ENCODE assay signal across 9 cellular contexts in the genomic region with DNA sequence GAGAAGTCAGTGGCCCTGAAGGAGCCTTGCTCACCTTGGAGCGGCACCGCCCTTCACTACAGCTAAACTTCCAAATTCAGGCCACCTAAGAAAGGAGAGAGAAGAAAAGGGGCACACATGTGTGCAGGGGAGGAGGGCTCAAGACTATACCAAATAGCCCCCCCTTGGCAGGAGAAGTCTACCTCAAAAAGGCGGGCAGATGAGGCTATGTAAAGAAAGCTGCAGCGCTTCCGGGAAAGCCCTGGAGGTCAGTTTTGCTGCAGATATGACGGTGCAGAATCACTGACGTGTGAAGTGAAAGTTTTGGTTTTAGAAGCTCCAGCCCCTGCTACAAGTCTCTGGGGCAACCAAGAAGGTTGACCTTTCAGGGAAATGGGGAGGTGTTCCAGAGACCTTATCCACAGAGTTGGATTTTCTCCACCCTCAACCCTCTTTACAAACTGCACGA. TPM values are rescaled to one million over a fixed set of nuclear protein-coding genes. Genes with fewer than 3 reads are reported as not detected.
DNase-seq lines count a peak whose midpoint lies in the region; ATAC-seq and TF ChIP-seq lines count a peak whose summit lies in the region.
"Had no signal": no experiment of that assay in that cellular context is flagged by ENCODE, and none has a peak within 500 bp of the region (broad histone marks: within the 10 kb centered on the region; RNA-seq: fewer than 3 reads in every experiment).

No MANE protein-coding gene starts in this region.

- H3K9me3 ChIP-seq in ascending aorta (no peaks in the 10 kb centered on the region), gastrocnemius medialis (no peaks in the 10 kb centered on the region)

- TF ChIP-seq CTCF in ascending aorta (IDR thresholded peaks at IDR 0.05) (no peak), gastrocnemius medialis (IDR thresholded peaks at IDR 0.05 in 4 of 5, conservative IDR thresholded peaks at IDR 0.05 in 1 of 5) (no peak), WTC11 (IDR thresholded peaks at IDR 0.05) (no peak)

- CTCF ChIA-PET in WTC11 (lab: Charles Lee) = interaction anchor here (0.9 to 1.7 kb wide), 3 partner anchors 12 to 33 kb away, joined by 3 to 6 read pairs (median 5); no protein-coding TSS in a partner anchor

- H3K9me3 Mint-ChIP-seq in WTC11 = no peaks in the 10 kb centered on the region

- no peak overlapping the region for H3K4me3 Mint-ChIP-seq in WTC11

- H3K4me3 ChIP-seq in ascending aorta (no peak overlapping the region), gastrocnemius medialis (no peak overlapping the region)

- no peaks in the 10 kb centered on the region for H3K36me3 Mint-ChIP-seq in WTC11

- H3K27me3 ChIP-seq in ascending aorta = no peaks in the 10 kb centered on the region
- H3K27me3 ChIP-seq in gastrocnemius medialis = no peaks in the 10 kb centered on the region

- intact Hi-C loops in ascending aorta (cut with DNase I) (no loop called here), gastrocnemius medialis (cut with DNase I; ENCODE audit: low total_unique reads) (no loop called here)

- DNase-seq in DMS79 treated with DMSO at 0.1 percent for 48 hours (lab: John Stamatoyannopoulos, UW) (peak; percentile 24), DMS79 (lab: John Stamatoyannopoulos, UW) (no peak), ascending aorta (ENCODE audit: low spot score in 2 of 2) (no peak), gastrocnemius medialis (no peak), caudate nucleus (lab: John Stamatoyannopoulos, UW) (no peak), WTC11 (ENCODE audit: low spot score) (no peak), NCI-H774 (lab: John Stamatoyannopoulos, UW) (no peak)

- ATAC-seq in HG02885 (IDR thresholded peaks at IDR 0.05; ENCODE audit: poor library complexity, unreplicated experiment) (peak; percentile 27), gastrocnemius medialis (no peak), WTC11 (no peak)

- H3K27ac ChIP-seq in ascending aorta = peak overlapping the region; percentile 11 to 98
- H3K27ac ChIP-seq in gastrocnemius medialis = peak overlapping the region; percentile 89 to 98 (median 94)
- H3K27ac ChIP-seq in caudate nucleus (ENCODE audit: low read depth, low read length) = no peak overlapping the region
- H3K27ac ChIP-seq: epithelial cell of prostate had no signal

- H3K4me1 Mint-ChIP-seq in WTC11 = peaks cover 41% of the 10 kb centered on the region

- H3K4me1 ChIP-seq in ascending aorta (peaks cover 21 to 69% of the 10 kb centered on the region in 2 donors), gastrocnemius medialis (peaks cover 83 to 86% of the 10 kb centered on the region in 2 donors)

- TF ChIP-seq POLR2A in gastrocnemius medialis (IDR thresholded peaks at IDR 0.05) = no peak

- POLR2A ChIA-PET in WTC11 (lab: Charles Lee) = interaction anchor here (0.7 to 1.3 kb wide), 2 partner anchors 9 kb away, joined by 3 to 4 read pairs; no protein-coding TSS in a partner anchor

- in situ Hi-C loops in gastrocnemius medialis (cut with MboI; ENCODE audit: low sequenced_read_pairs in 4 of 4) = no loop called here

- peaks cover 29% of the 10 kb centered on the region for H3K27me3 Mint-ChIP-seq in WTC11 (ENCODE audit: low read depth)

- no peak overlapping the region for H3K27ac Mint-ChIP-seq in WTC11

- H3K36me3 ChIP-seq in ascending aorta (no peaks in the 10 kb centered on the region), gastrocnemius medialis (no peaks in the 10 kb centered on the region)

TF ChIP-seq in WTC11, 78 proteins besides CTCF, POLR2A, EP300 and RAD21:
- TF ChIP-seq GTF2I (CRISPR knock-in tag; conservative IDR thresholded peaks at IDR 0.05) = no peak
- TF ChIP-seq ELF4 (CRISPR knock-in tag; IDR thresholded peaks at IDR 0.05; ENCODE audit: low read depth) = no peak
- TF ChIP-seq, protein P1, sequence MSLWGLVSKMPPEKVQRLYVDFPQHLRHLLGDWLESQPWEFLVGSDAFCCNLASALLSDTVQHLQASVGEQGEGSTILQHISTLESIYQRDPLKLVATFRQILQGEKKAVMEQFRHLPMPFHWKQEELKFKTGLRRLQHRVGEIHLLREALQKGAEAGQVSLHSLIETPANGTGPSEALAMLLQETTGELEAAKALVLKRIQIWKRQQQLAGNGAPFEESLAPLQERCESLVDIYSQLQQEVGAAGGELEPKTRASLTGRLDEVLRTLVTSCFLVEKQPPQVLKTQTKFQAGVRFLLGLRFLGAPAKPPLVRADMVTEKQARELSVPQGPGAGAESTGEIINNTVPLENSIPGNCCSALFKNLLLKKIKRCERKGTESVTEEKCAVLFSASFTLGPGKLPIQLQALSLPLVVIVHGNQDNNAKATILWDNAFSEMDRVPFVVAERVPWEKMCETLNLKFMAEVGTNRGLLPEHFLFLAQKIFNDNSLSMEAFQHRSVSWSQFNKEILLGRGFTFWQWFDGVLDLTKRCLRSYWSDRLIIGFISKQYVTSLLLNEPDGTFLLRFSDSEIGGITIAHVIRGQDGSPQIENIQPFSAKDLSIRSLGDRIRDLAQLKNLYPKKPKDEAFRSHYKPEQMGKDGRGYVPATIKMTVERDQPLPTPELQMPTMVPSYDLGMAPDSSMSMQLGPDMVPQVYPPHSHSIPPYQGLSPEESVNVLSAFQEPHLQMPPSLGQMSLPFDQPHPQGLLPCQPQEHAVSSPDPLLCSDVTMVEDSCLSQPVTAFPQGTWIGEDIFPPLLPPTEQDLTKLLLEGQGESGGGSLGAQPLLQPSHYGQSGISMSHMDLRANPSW (CRISPR knock-in tag; conservative IDR thresholded peaks at IDR 0.05; ENCODE audit: low read depth) = no peak
- no peak for TF ChIP-seq ESRRA (CRISPR knock-in tag; IDR thresholded peaks at IDR 0.05; ENCODE audit: borderline replicate concordance)
- no peak for TF ChIP-seq MXD4 (CRISPR knock-in tag; IDR thresholded peaks at IDR 0.05; ENCODE audit: borderline replicate concordance)
- TF ChIP-seq PRRX2 (CRISPR knock-in tag; IDR thresholded peaks at IDR 0.05) = no peak
- TF ChIP-seq, protein P2, sequence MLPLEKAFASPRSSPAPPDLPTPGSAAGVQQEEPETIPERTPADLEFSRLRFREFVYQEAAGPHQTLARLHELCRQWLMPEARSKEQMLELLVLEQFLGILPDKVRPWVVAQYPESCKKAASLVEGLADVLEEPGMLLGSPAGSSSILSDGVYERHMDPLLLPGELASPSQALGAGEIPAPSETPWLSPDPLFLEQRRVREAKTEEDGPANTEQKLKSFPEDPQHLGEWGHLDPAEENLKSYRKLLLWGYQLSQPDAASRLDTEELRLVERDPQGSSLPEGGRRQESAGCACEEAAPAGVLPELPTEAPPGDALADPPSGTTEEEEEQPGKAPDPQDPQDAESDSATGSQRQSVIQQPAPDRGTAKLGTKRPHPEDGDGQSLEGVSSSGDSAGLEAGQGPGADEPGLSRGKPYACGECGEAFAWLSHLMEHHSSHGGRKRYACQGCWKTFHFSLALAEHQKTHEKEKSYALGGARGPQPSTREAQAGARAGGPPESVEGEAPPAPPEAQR (CRISPR knock-in tag; IDR thresholded peaks at IDR 0.05) = no peak
- no peak for TF ChIP-seq IRF2 (CRISPR knock-in tag; IDR thresholded peaks at IDR 0.05; ENCODE audit: borderline replicate concordance, low read depth)

RNA-seq across cellular contexts. Expression of a gene that starts 48.2 kb away (rescaled TPM):
- total RNA-seq in ascending aorta (30.2 TPM), gastrocnemius medialis (10 to 100 TPM in 1 of 4 donors, 1 to 10 TPM in 3; 7.6 to 18.5 (median 8.8) TPM), WTC11 (2021) (46.0 to 50.2 TPM (median 49.6 TPM) in 3 replicates)
